12 cellular contexts compared by ENCODE assay signal in the genomic region with DNA sequence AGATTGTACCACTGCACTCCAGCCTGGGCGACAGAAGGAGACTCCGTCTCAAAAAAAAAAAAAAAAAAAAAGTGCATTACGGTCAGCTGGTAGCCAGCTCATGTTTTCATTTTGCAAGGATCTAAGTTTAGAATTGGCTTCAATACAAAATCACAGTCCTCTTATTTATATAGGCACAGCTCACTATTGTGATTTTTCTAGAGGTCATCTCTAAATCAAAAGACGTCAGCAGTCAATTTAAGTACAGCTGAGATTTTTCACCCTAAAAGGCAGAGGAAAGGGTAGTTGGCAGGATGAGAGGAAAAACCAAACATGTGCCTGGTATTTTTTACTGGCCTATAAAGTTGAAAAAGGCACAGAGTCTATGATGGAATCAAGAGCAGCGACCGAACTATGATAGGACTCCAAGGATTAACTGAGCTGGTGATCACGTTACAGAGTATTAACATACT. TPM values are rescaled to one million over a fixed set of nuclear protein-coding genes. Genes with fewer than 3 reads are reported as not detected.
DNase-seq lines count a peak whose midpoint lies in the region; ATAC-seq and TF ChIP-seq lines count a peak whose summit lies in the region.
"Had no signal": no experiment of that assay in that cellular context is flagged by ENCODE, and none has a peak within 500 bp of the region (broad histone marks: within the 10 kb centered on the region; RNA-seq: fewer than 3 reads in every experiment).

No MANE protein-coding gene starts in this region.

- intact Hi-C loops in gastrocnemius medialis (cut with DNase I; ENCODE audit: low total_unique reads): loop anchor here (1.0 kb wide), 1 partner anchor 32 kb away; no protein-coding TSS in a partner anchor

- peak overlapping the region; percentile 54 for H3K27ac ChIP-seq in VCaP
- peak overlapping the region; percentile 82 to 91 (median 86) for H3K27ac ChIP-seq in gastrocnemius medialis
- H3K27ac ChIP-seq: upper lobe of right lung had no signal

- no peaks in the 10 kb centered on the region for H3K27me3 ChIP-seq in gastrocnemius medialis
- H3K27me3 ChIP-seq: dorsolateral prefrontal cortex, upper lobe of right lung had no signal

- H3K4me3 ChIP-seq in foreskin fibroblast (ENCODE audit: low read depth in 1 of 2, low read length in 2 of 2) (no peak overlapping the region), gastrocnemius medialis (peak overlapping the region; percentile 1 to 32 (median 28))
- H3K4me3 ChIP-seq: upper lobe of right lung had no signal

- H3K9me3 ChIP-seq in gastrocnemius medialis: no peaks in the 10 kb centered on the region
- H3K9me3 ChIP-seq: upper lobe of right lung had no signal

- TF ChIP-seq POLR2A in gastrocnemius medialis (IDR thresholded peaks at IDR 0.05): peak; percentile 6 to 25

- TF ChIP-seq CTCF in VCaP (conservative IDR thresholded peaks at IDR 0.05): no peak
- no peak for TF ChIP-seq CTCF in foreskin fibroblast (IDR thresholded peaks at IDR 0.05; ENCODE audit: low read depth, low read length)
- no peak for TF ChIP-seq CTCF in gastrocnemius medialis (IDR thresholded peaks at IDR 0.05 in 4 of 5, conservative IDR thresholded peaks at IDR 0.05 in 1 of 5)

- peak; percentile 81 to 87 for ATAC-seq in gastrocnemius medialis
- ATAC-seq in GM21390 (IDR thresholded peaks at IDR 0.05; ENCODE audit: unreplicated experiment): no peak
- ATAC-seq: upper lobe of right lung had no signal

- peak; percentile 21 for DNase-seq in GM03348 (ENCODE audit: low spot score)
- DNase-seq in foreskin fibroblast: peak; percentile 77 to 81
- DNase-seq in gastrocnemius medialis: no peak
- no peak for DNase-seq in kidney tubule cell (ENCODE audit: low spot score)
- no peak for DNase-seq in anterior cingulate cortex (lab: John Stamatoyannopoulos, UW)
- DNase-seq in cerebellar cortex (ENCODE audit: low spot score): no peak
- DNase-seq: activated T-cell treated with anti-CD3 and anti-CD28 coated beads, Interleukin-2, amount 50 U/mL, for 48 hours; dorsolateral prefrontal cortex; upper lobe of right lung had no signal

- H3K4me1 ChIP-seq in gastrocnemius medialis: peaks cover 21 to 70% of the 10 kb centered on the region in 2 donors
- H3K4me1 ChIP-seq: upper lobe of right lung had no signal

- peaks cover 0 to 5% of the 10 kb centered on the region in 2 donors for H3K36me3 ChIP-seq in gastrocnemius medialis
- H3K36me3 ChIP-seq: upper lobe of right lung had no signal

- in situ Hi-C loops in gastrocnemius medialis (cut with MboI; ENCODE audit: low sequenced_read_pairs in 4 of 4): no loop called here

RNA-seq across cellular contexts. Expression of a gene that starts 30.8 kb away (rescaled TPM):
- total RNA-seq in gastrocnemius medialis: 100 to 1,000 TPM in 3 of 4 donors, 10 to 100 TPM in 1; 48.7 to 284 (median 179) TPM
- total RNA-seq: OCI-LY7, upper lobe of right lung had no signal

RNA-seq across cellular contexts. Expression of a gene that starts 42.8 kb away (rescaled TPM):
- under 1 TPM in 2 of 4 donors, not detected in 2; 0.22 to 0.29 TPM for total RNA-seq in gastrocnemius medialis
- total RNA-seq: OCI-LY7, upper lobe of right lung had no signal

Comparison
In these comparisons a context has a peak if more than half of its experiments do, and no peak if none do; other contexts are left out.
1. DNase-seq: peak in GM03348 (single experiment) and foreskin fibroblast (2 of 2); none in gastrocnemius medialis (0 of 2), kidney tubule cell (single experiment), anterior cingulate cortex (0 of 58) and cerebellar cortex (single experiment).
2. H3K4me3 ChIP-seq: peak in gastrocnemius medialis (4 of 4); none in foreskin fibroblast (0 of 2).